12 cellular contexts compared by ENCODE assay signal in the genomic region with DNA sequence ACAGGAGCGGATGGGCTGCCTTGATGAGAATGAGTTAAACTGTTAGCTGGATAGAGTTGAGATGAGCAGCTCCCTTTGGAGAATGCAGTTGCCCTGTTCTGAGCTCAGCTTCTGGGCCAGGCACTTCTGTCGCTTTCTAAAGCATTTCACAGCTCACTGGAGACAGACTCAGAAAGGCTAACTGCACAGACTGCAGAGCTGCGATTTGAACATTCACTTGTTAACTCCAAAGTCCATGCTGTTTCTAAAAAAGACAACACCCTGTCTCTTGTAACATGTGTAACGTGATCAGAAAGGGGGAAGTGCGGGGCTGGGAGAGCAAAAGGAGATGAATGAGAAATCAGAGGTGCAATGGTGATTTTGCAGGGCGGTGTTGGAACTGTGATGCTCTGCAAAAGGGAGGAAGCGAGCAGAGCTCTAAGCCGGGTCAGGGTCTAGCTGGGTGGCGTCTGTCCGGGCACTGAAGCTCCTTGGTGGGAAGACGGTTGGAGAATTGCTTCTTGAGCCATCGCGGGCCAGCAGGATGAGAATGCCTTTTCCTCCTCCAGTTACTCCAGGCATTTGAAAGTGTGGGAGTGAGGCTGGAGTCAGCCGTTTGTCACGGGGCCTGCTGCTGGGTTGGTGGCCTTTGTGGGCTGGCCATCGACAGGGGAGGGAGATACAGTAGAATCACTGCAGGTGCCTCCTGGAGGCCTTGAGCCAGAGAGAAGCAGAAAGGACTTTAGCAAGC. TPM values are rescaled to one million over a fixed set of nuclear protein-coding genes. Genes with fewer than 3 reads are reported as not detected.
DNase-seq lines count a peak whose midpoint lies in the region; ATAC-seq, FAIRE-seq and TF ChIP-seq lines count a peak whose summit lies in the region.
"Had no signal": no experiment of that assay in that cellular context is flagged by ENCODE, and none has a peak within 500 bp of the region (broad histone marks: within the 10 kb centered on the region; RNA-seq: fewer than 3 reads in every experiment).

No MANE protein-coding gene starts in this region.

- peak overlapping the region in 1 of 2 experiments; percentile 28 for H3K4ac ChIP-seq in mesenchymal stem cell (ENCODE audit: low read depth in 1 of 2, low read length in 2 of 2)

- in situ Hi-C loops in transverse colon (cut with MboI; ENCODE audit: low pct_ligation_motif_present in 1 of 4, low pct_unique_long_range_greater_than_20kb in 1 of 4, low sequenced_read_pairs in 3 of 4), result no loop called here

- no peak overlapping the region for H2BK15ac ChIP-seq in mesenchymal stem cell (ENCODE audit: low read depth, poor library complexity, severe bottlenecking)

- H3K9me3 ChIP-seq in astrocyte (ENCODE audit: insufficient read depth, low read depth, low read length) (no peaks in the 10 kb centered on the region), mesenchymal stem cell (ENCODE audit: control insufficient read depth, low read length) (peaks cover 6% of the 10 kb centered on the region), transverse colon (no peaks in the 10 kb centered on the region)
- H3K9me3 ChIP-seq: A549 had no signal

- no peaks in the 10 kb centered on the region for H3K9me3 Mint-ChIP-seq in T-helper 1 cell treated with Interleukin-12 subunit alpha and Interleukin-12 subunit beta and Interleukin-4 antibody, amounts not matched to agents 30 μg/mL and 1 μg/mL, for 36 hours
- peaks cover 4% of the 10 kb centered on the region for H3K9me3 Mint-ChIP-seq in astrocyte (ENCODE audit: unreplicated experiment)

- H3K4me2 ChIP-seq in astrocyte (ENCODE audit: low read length) (peak overlapping the region; percentile 8), mesenchymal stem cell (ENCODE audit: low read length, poor library complexity, severe bottlenecking) (no peak overlapping the region)
- H3K4me2 ChIP-seq: A549 had no signal

- no peaks in the 10 kb centered on the region for H3K36me3 ChIP-seq in astrocyte (ENCODE audit: insufficient read depth, low read length)
- H3K36me3 ChIP-seq in mesenchymal stem cell (ENCODE audit: control insufficient read depth in 1 of 2, insufficient read depth in 2 of 2, low read depth in 1 of 2, low read length in 2 of 2), result peaks cover 7 to 27% of the 10 kb centered on the region in 2 experiments
- no peaks in the 10 kb centered on the region for H3K36me3 ChIP-seq in transverse colon

- no peak for ATAC-seq in GM21515 (IDR thresholded peaks at IDR 0.05; ENCODE audit: unreplicated experiment)
- ATAC-seq: A549, SK-N-SH treated with all-trans-retinoic acid at 6 μM for 48 hours had no signal

- FAIRE-seq in astrocyte (lab: Jason Lieb, UNC), result no peak
- FAIRE-seq: A549 had no signal

- no peak overlapping the region for H4K8ac ChIP-seq in mesenchymal stem cell (ENCODE audit: low read length)

- no peak for DNase-seq in T-helper 1 cell
- DNase-seq in astrocyte (ENCODE audit: low read depth), result no peak
- no peak for DNase-seq in mesenchymal stem cell
- peak; percentile 56 for DNase-seq in transverse colon
- DNase-seq in NCI-H146 treated with DMSO at 0.1 percent for 48 hours (lab: John Stamatoyannopoulos, UW; ENCODE audit: unreplicated experiment), result no peak
- no peak for DNase-seq in NCI-H69 (lab: John Stamatoyannopoulos, UW)
- DNase-seq: DMS79 treated with DMSO at 0.1 percent for 48 hours; stimulated activated CD8-positive, alpha-beta memory T cell treated with anti-CD3 and anti-CD28 coated beads, Interleukin-4, amount 100 ng/mL, for 48 hours had no signal

- H3K4me1 Mint-ChIP-seq in T-helper 1 cell treated with Interleukin-12 subunit alpha and Interleukin-12 subunit beta and Interleukin-4 antibody, amounts not matched to agents 30 μg/mL and 1 μg/mL, for 36 hours (ENCODE audit: low read depth), result peaks cover 62% of the 10 kb centered on the region
- H3K4me1 Mint-ChIP-seq in astrocyte (ENCODE audit: low read depth, unreplicated experiment), result peaks cover 23% of the 10 kb centered on the region

- H2AFZ ChIP-seq in astrocyte (ENCODE audit: low read depth, low read length), result no peak overlapping the region
- no peak overlapping the region for H2AFZ ChIP-seq in mesenchymal stem cell (ENCODE audit: low read depth, low read length)

- peaks cover 45% of the 10 kb centered on the region for H4K20me1 ChIP-seq in astrocyte (ENCODE audit: insufficient read depth, low read length)

- no peak overlapping the region for H2BK5ac ChIP-seq in mesenchymal stem cell (ENCODE audit: low read depth, low read length, poor library complexity, severe bottlenecking)

- no peak overlapping the region for H3K4me3 Mint-ChIP-seq in T-helper 1 cell treated with Interleukin-12 subunit alpha and Interleukin-12 subunit beta and Interleukin-4 antibody, amounts not matched to agents 30 μg/mL and 1 μg/mL, for 36 hours
- H3K4me3 Mint-ChIP-seq in astrocyte (ENCODE audit: unreplicated experiment), result peak overlapping the region; percentile 22

- H3K9ac ChIP-seq in astrocyte (ENCODE audit: low read length) (no peak overlapping the region), mesenchymal stem cell (ENCODE audit: low read length) (no peak overlapping the region)

- TF ChIP-seq POLR2A in transverse colon (IDR thresholded peaks at IDR 0.05), result peak; percentile 42

- H3K23ac ChIP-seq in mesenchymal stem cell (ENCODE audit: low read length in 2 of 2), result no peak overlapping the region

- H3K27ac Mint-ChIP-seq in T-helper 1 cell treated with Interleukin-12 subunit alpha and Interleukin-12 subunit beta and Interleukin-4 antibody, amounts not matched to agents 30 μg/mL and 1 μg/mL, for 36 hours, result peak overlapping the region; percentile 10
- H3K27ac Mint-ChIP-seq in astrocyte (ENCODE audit: unreplicated experiment), result peak overlapping the region; percentile 76

- no peaks in the 10 kb centered on the region for H3K27me3 Mint-ChIP-seq in T-helper 1 cell treated with Interleukin-12 subunit alpha and Interleukin-12 subunit beta and Interleukin-4 antibody, amounts not matched to agents 30 μg/mL and 1 μg/mL, for 36 hours (ENCODE audit: low read depth)
- no peaks in the 10 kb centered on the region for H3K27me3 Mint-ChIP-seq in astrocyte (ENCODE audit: low read depth, unreplicated experiment)

- TF ChIP-seq EP300 in transverse colon (IDR thresholded peaks at IDR 0.05; ENCODE audit: low read depth), result no peak

- peak overlapping the region; percentile 22 for H4K91ac ChIP-seq in mesenchymal stem cell (ENCODE audit: low read length)

- H2AK5ac ChIP-seq in mesenchymal stem cell (ENCODE audit: low read length, severe bottlenecking), result no peak overlapping the region

- H3K36me3 Mint-ChIP-seq in T-helper 1 cell treated with Interleukin-12 subunit alpha and Interleukin-12 subunit beta and Interleukin-4 antibody, amounts not matched to agents 30 μg/mL and 1 μg/mL, for 36 hours (ENCODE audit: low read depth), result peaks cover 60% of the 10 kb centered on the region
- peaks cover 19% of the 10 kb centered on the region for H3K36me3 Mint-ChIP-seq in astrocyte (ENCODE audit: low read depth, unreplicated experiment)

- intact Hi-C loops in transverse colon (cut with DNase I; ENCODE audit: low total_unique reads), result no loop called here

- H2BK12ac ChIP-seq in mesenchymal stem cell (ENCODE audit: low read length in 2 of 2), result no peak overlapping the region

- no peak overlapping the region for H3K18ac ChIP-seq in mesenchymal stem cell (ENCODE audit: low read depth in 1 of 2, low read length in 2 of 2)

- no peak for TF ChIP-seq CTCF in astrocyte (IDR thresholded peaks at IDR 0.05; ENCODE audit: insufficient read depth, low read depth, low read length)
- TF ChIP-seq CTCF in transverse colon (IDR thresholded peaks at IDR 0.05), result no peak

- H3K4me3 ChIP-seq in astrocyte (ENCODE audit: insufficient read depth, low read depth, low read length), result no peak overlapping the region
- no peak overlapping the region for H3K4me3 ChIP-seq in mesenchymal stem cell (ENCODE audit: insufficient read depth in 1 of 2, low read depth in 1 of 2, low read length in 2 of 2)
- peak overlapping the region in 2 of 4 donors; percentile 8 to 11 for H3K4me3 ChIP-seq in transverse colon
- H3K4me3 ChIP-seq: A549 had no signal

- WGBS in mesenchymal stem cell, result 84% methylated on average over 15 of the region's 16 CpGs
- WGBS in transverse colon (ENCODE audit: low coverage in 1 of 2), 2 donors, result 35 to 63% methylated on average over 9 to 16 of the region's 16 CpGs

- H3K14ac ChIP-seq in mesenchymal stem cell (ENCODE audit: low read length in 2 of 2), result no peak overlapping the region

- peaks cover 5% of the 10 kb centered on the region for H3K4me1 ChIP-seq in astrocyte (ENCODE audit: insufficient read depth, low read length)
- peaks cover 13% of the 10 kb centered on the region for H3K4me1 ChIP-seq in mesenchymal stem cell (ENCODE audit: control insufficient read depth, insufficient read depth, low read depth, low read length)
- H3K4me1 ChIP-seq in transverse colon, result peaks cover 33 to 58% (median 51%) of the 10 kb centered on the region in 4 donors
- H3K4me1 ChIP-seq: A549 had no signal

- peaks cover 14% of the 10 kb centered on the region for H3K79me2 ChIP-seq in astrocyte (ENCODE audit: insufficient read depth, low read length)

- peaks cover 49% of the 10 kb centered on the region for H3K79me1 ChIP-seq in mesenchymal stem cell (replicated peaks; ENCODE audit: low read length, poor library complexity, severe bottlenecking)

- no peak overlapping the region for H3K27ac ChIP-seq in astrocyte (ENCODE audit: low read depth, low read length)
- H3K27ac ChIP-seq in mesenchymal stem cell (ENCODE audit: low read length, poor library complexity, severe bottlenecking), result no peak overlapping the region
- peak overlapping the region; percentile 76 to 88 (median 84) for H3K27ac ChIP-seq in transverse colon
- H3K27ac ChIP-seq: A549 had no signal

- H3K27me3 ChIP-seq in astrocyte (ENCODE audit: insufficient read depth, low read length) (no peaks in the 10 kb centered on the region), mesenchymal stem cell (ENCODE audit: control insufficient read depth in 1 of 2, insufficient read depth in 1 of 2, low read length in 2 of 2) (no peaks in the 10 kb centered on the region), transverse colon (no peaks in the 10 kb centered on the region)

- no peak overlapping the region for H2BK120ac ChIP-seq in mesenchymal stem cell (ENCODE audit: low read depth, low read length)

RNA-seq across cellular contexts. Expression of gene TBC1D14, which starts 20.3 kb away (rescaled TPM):
- 25.8 and 30.4 TPM in 2 replicates for total RNA-seq in astrocyte
- 25.0 TPM for polyA plus RNA-seq in mesenchymal stem cell (2013, experiment 1 of 2)
- 24.9 TPM for polyA plus RNA-seq in mesenchymal stem cell (2013, experiment 2 of 2)
- total RNA-seq in transverse colon, result 10 to 100 TPM; 42.6 to 56.9 (median 54.0) TPM

Comparison
In these comparisons a context has a peak if more than half of its experiments do, and no peak if none do; other contexts are left out.
1. H3K27ac ChIP-seq: peak in transverse colon (4 of 4); none in astrocyte (single experiment) and mesenchymal stem cell (single experiment).